Comparison of ENCODE assay signal across 1 cellular context in genomic region chrX:39755152-39756032, GRCh38.
TF ChIP-seq lines count a peak whose summit lies in the region.

No MANE protein-coding gene starts in this region.

TF ChIP-seq in HepG2, 621 proteins besides CTCF, POLR2A, EP300 and RAD21 (continued from another document):
- TF ChIP-seq HMG20A (CRISPR knock-in tag; IDR thresholded peaks at IDR 0.05; ENCODE audit: borderline replicate concordance) (no peak), AGO2 (optimal IDR thresholded peaks at IDR 0.05; ENCODE audit: low read depth, low read length) (no peak), FOSL2 (CRISPR knock-in tag; IDR thresholded peaks at IDR 0.05) (peak; percentile 82), ZBTB8A (CRISPR knock-in tag; IDR thresholded peaks at IDR 0.05; ENCODE audit: borderline replicate concordance, low read depth) (no peak), SIX4 (CRISPR knock-in tag; IDR thresholded peaks at IDR 0.05) (no peak), ZBTB42 (CRISPR knock-in tag; IDR thresholded peaks at IDR 0.05) (no peak), ZNF891 (CRISPR knock-in tag; IDR thresholded peaks at IDR 0.05) (no peak), FOXC1 (CRISPR knock-in tag; IDR thresholded peaks at IDR 0.05; ENCODE audit: borderline replicate concordance) (no peak), HNF4G (IDR thresholded peaks at IDR 0.05; ENCODE audit: borderline replicate concordance, low read depth, low read length) (no peak), HNF4G (CRISPR knock-in tag; IDR thresholded peaks at IDR 0.05; ENCODE audit: borderline replicate concordance, low read depth) (no peak)
- TF ChIP-seq, protein P1, sequence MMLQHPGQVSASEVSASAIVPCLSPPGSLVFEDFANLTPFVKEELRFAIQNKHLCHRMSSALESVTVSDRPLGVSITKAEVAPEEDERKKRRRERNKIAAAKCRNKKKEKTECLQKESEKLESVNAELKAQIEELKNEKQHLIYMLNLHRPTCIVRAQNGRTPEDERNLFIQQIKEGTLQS (CRISPR knock-in tag; IDR thresholded peaks at IDR 0.05), result peak; percentile 46; the same call in 1 of the 2 replicates
TF ChIP-seq in HepG2: peak in this region for 3.
